In genomic region chr17:76065754-76066153, GRCh38 we compare ENCODE assay signal across 1 cellular context.
TF ChIP-seq lines count a peak whose summit lies in the region.

No MANE protein-coding gene starts in this region.

TF ChIP-seq in GM12891, 5 proteins besides CTCF, POLR2A, EP300 and RAD21:
- no peak for TF ChIP-seq PAX5 (IDR thresholded peaks at IDR 0.05; ENCODE audit: insufficient read depth, low read length, severe bottlenecking)
- TF ChIP-seq TAF1 (IDR thresholded peaks at IDR 0.05; ENCODE audit: low read depth, low read length): no peak
- no peak for TF ChIP-seq POLR2AphosphoS5 (IDR thresholded peaks at IDR 0.05; ENCODE audit: low read depth, low read length)
- TF ChIP-seq POU2F2 (IDR thresholded peaks at IDR 0.05; ENCODE audit: low read depth, low read length): no peak
- no peak for TF ChIP-seq SPI1 (IDR thresholded peaks at IDR 0.05; ENCODE audit: low read depth, low read length)
